Comparison of ENCODE assay signal across 19 cellular contexts in the genomic region with DNA sequence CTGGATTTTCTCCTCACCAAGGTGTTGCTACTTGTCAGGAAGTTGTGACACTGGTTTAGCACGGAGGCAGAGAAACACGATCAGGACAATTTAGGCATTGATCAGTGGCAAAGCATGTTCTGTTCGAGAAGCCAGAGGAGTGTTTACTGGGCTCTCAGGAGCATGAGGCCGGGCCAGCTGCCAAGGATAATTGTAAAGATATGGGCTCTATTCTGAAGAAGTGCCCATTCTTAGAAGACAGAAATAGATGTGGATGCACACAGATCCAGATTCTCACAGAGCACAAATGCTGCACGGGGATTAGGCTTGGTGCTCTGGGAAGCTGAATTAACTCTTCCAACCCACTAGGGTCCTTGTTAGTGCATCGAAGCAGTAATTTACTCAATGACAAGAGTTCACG. TPM values are rescaled to one million over a fixed set of nuclear protein-coding genes. Genes with fewer than 3 reads are reported as not detected.
DNase-seq lines count a peak whose midpoint lies in the region; ATAC-seq and TF ChIP-seq lines count a peak whose summit lies in the region.
"Had no signal": no experiment of that assay in that cellular context is flagged by ENCODE, and none has a peak within 500 bp of the region (broad histone marks: within the 10 kb centered on the region; RNA-seq: fewer than 3 reads in every experiment).

No MANE protein-coding gene starts in this region.

- no peak overlapping the region for H3K9ac ChIP-seq in adipocyte (ENCODE audit: low read length)

- no peaks in the 10 kb centered on the region for H3K27me3 ChIP-seq in adipocyte (replicated peaks; ENCODE audit: control insufficient read depth, insufficient read depth, low read length)
- H3K27me3 ChIP-seq: upper lobe of right lung had no signal

- H3K4me3 Mint-ChIP-seq in naive B cell: no peak overlapping the region
- H3K4me3 Mint-ChIP-seq in glutamatergic neuron (ENCODE audit: unreplicated experiment): no peak overlapping the region
- H3K4me3 Mint-ChIP-seq: activated T-cell treated with anti-CD3 and anti-CD28 coated beads, Interleukin-2, amount 50 U/mL, for 72 hours had no signal

- H3K36me3 Mint-ChIP-seq in naive B cell (peaks cover 25 to 44% of the 10 kb centered on the region in 2 donors), glutamatergic neuron (ENCODE audit: unreplicated experiment) (peaks cover 6% of the 10 kb centered on the region)

- no peaks in the 10 kb centered on the region for H3K27me3 Mint-ChIP-seq in naive B cell
- H3K27me3 Mint-ChIP-seq in glutamatergic neuron (ENCODE audit: unreplicated experiment): peaks cover 3% of the 10 kb centered on the region

- no peak for ATAC-seq in naive B cell (ENCODE audit: low read depth in 2 of 2)
- ATAC-seq in HG03159 (IDR thresholded peaks at IDR 0.05; ENCODE audit: unreplicated experiment): no peak
- ATAC-seq: activated naive CD4-positive, alpha-beta T cell treated with anti-CD3 and anti-CD28 coated beads, Interleukin-2, amount 50 U/mL, for 72 hours; activated T-cell treated with anti-CD3 and anti-CD28 coated beads, Interleukin-2, amount 50 U/mL, for 72 hours; HCT116; SK-N-SH treated with all-trans-retinoic acid at 6 μM for 48 hours had no signal

- no peak overlapping the region for H3K4me3 ChIP-seq in adipocyte (ENCODE audit: low read length)
- H3K4me3 ChIP-seq: upper lobe of right lung had no signal

- H3K4me1 ChIP-seq in adipocyte (ENCODE audit: control insufficient read depth, insufficient read depth, low read length): no peaks in the 10 kb centered on the region
- H3K4me1 ChIP-seq: upper lobe of right lung had no signal

- H3K9me3 Mint-ChIP-seq in naive B cell: peaks cover 0 to 3% (median 0%) of the 10 kb centered on the region in 7 donors
- H3K9me3 Mint-ChIP-seq in glutamatergic neuron (ENCODE audit: unreplicated experiment): peaks cover 6% of the 10 kb centered on the region

- H3K36me3 ChIP-seq in adipocyte (ENCODE audit: control insufficient read depth, insufficient read depth, low read length, severe bottlenecking): no peaks in the 10 kb centered on the region
- H3K36me3 ChIP-seq: upper lobe of right lung had no signal

- TF ChIP-seq CTCF in glutamatergic neuron (IDR thresholded peaks at IDR 0.05; ENCODE audit: partially characterized antibody, unreplicated experiment): no peak

- DNase-seq in DMS 273 (lab: John Stamatoyannopoulos, UW; ENCODE audit: unreplicated experiment): peak; percentile 17
- no peak for DNase-seq in DMS 273 treated with DMSO at 0.1 percent for 48 hours (lab: John Stamatoyannopoulos, UW)
- DNase-seq in NCI-H1105 treated with DMSO at 0.1 percent for 48 hours (lab: John Stamatoyannopoulos, UW): peak; percentile 53
- DNase-seq in adipocyte (ENCODE audit: low read depth): peak; percentile 42
- DNase-seq in naive B cell: no peak
- no peak for DNase-seq in NCI-H226
- DNase-seq in glutamatergic neuron: no peak
- DNase-seq: activated CD4-positive, CD25-positive, alpha-beta regulatory T cell treated with anti-CD3 and anti-CD28 coated beads, Interleukin-2, amount 50 U/mL, for 72 hours; activated CD8-positive, alpha-beta memory T cell treated with anti-CD3 and anti-CD28 coated beads for 24 hours; activated T-cell treated with anti-CD3 and anti-CD28 coated beads, Interleukin-2, amount 50 U/mL, for 72 hours; AML-193; EL; KBM-7; T1000; upper lobe of right lung had no signal

- H3K4me1 Mint-ChIP-seq in naive B cell (peaks cover 69 to 85% (median 78%) of the 10 kb centered on the region in 3 donors), glutamatergic neuron (ENCODE audit: low read depth, unreplicated experiment) (peaks cover 12% of the 10 kb centered on the region)

- H3K9me3 ChIP-seq in adipocyte (ENCODE audit: control insufficient read depth, low read length): no peaks in the 10 kb centered on the region
- H3K9me3 ChIP-seq: upper lobe of right lung had no signal

- H3K27ac Mint-ChIP-seq in naive B cell (peak overlapping the region in 4 of 6 donors; percentile 54 to 95 (median 77)), glutamatergic neuron (ENCODE audit: unreplicated experiment) (no peak overlapping the region)
- H3K27ac Mint-ChIP-seq: activated naive CD4-positive, alpha-beta T cell treated with anti-CD3 and anti-CD28 coated beads, Interleukin-2, amount 50 U/mL, for 72 hours; activated T-cell treated with anti-CD3 and anti-CD28 coated beads, Interleukin-2, amount 50 U/mL, for 72 hours had no signal

RNA-seq across cellular contexts. Expression of a gene that starts 16.2 kb away (rescaled TPM):
- polyA plus RNA-seq in naive B cell (ENCODE audit: low read depth in 6 of 6): 100 to 1,000 TPM in 2 of 6 donors, 10 to 100 TPM in 4; 43.8 to 255 (median 96.8) TPM
- 125 TPM for total RNA-seq in glutamatergic neuron (ENCODE audit: unreplicated experiment)

Comparison
In these comparisons a context has a peak if more than half of its experiments do, and no peak if none do; other contexts are left out.
1. DNase-seq: peak in DMS 273 (single experiment), NCI-H1105 treated with DMSO at 0.1 percent for 48 hours (single experiment) and adipocyte (single experiment); none in DMS 273 treated with DMSO at 0.1 percent for 48 hours (single experiment), naive B cell (single experiment), NCI-H226 (single experiment) and glutamatergic neuron (single experiment).